9 cellular contexts compared by ENCODE assay signal in the genomic region with DNA sequence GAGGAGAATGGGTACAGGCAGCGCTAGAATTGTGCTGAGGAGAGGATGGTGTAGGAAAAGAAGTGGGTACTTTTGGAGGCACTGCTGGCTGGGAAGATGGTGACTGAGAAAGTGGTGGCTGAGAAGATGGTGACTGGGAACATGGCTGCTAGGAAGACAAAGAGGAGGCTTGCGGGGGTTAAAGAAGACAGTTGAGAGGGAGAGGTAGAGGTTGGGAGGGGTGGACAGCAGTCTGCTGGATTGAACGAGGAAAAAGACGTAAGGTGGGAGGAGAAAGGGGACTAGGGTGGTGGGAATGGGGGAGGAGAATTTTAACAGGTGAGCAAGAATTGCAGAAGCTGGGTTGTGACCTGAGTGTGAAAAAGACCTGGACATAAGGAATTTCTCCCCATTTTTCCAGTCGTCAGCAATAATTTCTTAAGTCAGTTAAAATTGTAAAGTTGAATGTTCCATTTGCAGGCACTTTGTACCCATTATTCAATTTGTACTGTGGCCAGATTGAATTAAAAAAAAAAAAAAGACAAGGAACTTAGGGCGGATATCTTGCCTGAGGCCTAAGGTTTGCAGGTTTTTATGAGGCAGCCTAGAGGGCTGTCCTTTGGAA.
"Had no signal": no experiment of that assay in that cellular context is flagged by ENCODE, and none has a peak within 500 bp of the region (broad histone marks: within the 10 kb centered on the region; RNA-seq: fewer than 3 reads in every experiment).

No MANE protein-coding gene starts in this region.

- H3K4me1 Mint-ChIP-seq: GM23338, H9 had no signal

- H3K27ac Mint-ChIP-seq: GM23338, H9 had no signal

- H3K4me3 ChIP-seq: GM23338, K562 had no signal

- H2AFZ ChIP-seq: GM23338 had no signal

- H3K27ac ChIP-seq: HL-60 had no signal

- ATAC-seq: GM23338, K562 had no signal

- H3K4me2 ChIP-seq: GM23338 had no signal

- H3K4me3 Mint-ChIP-seq: GM23338, H9 had no signal

- FAIRE-seq: H1, H54, K562 had no signal

- DNase-seq: H9, HCEC 1CT, IMR-90, KG1 had no signal
